1 cellular context compared by ENCODE assay signal in the genomic region with DNA sequence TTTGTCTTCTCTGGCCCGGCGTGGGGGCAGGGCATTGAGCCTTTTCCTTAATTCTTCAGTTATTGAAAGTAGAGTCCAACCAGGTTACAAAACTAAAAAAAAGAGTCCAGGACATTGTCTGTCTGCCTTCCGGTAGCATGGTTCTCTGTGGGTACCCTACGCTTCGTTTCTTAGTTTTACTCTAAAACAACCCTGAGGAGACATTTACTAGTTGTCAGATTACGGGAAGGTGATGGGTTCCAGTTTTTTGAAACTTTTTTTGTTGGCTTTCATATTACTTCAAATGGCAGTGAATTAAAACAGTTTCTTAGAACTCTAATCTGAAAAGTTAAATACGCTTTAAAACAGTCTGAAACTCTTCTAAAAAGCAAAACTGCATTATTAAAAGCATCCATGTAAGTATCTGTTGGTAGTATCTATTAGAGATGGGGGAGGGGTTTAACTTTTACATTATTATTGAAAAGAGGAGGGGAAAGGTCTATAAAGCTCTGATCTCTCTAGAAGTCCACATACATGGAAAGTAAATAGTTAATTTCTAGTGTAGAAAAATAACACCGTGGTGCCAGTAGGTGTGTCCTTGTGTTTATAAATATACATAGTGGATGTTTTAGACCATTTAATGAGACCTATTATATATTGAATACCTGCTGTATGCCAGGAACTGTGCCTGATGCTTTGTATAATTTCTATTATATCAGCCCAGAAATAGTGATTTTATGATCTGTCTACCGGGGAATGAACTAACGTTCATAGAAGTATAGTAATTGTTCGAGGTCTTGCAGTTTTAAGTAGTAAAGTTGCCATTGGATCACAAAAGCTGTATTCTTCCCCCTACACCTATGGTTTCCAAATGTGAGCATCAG.
TF ChIP-seq lines count a peak whose summit lies in the region.

No MANE protein-coding gene starts in this region.

TF ChIP-seq in GM23338, 12 proteins besides CTCF, POLR2A, EP300 and RAD21 (continued from another document):
- no peak for TF ChIP-seq ZNF462 (CRISPR knock-in tag; IDR thresholded peaks at IDR 0.05)
